9 cellular contexts compared by ENCODE assay signal in the genomic region with DNA sequence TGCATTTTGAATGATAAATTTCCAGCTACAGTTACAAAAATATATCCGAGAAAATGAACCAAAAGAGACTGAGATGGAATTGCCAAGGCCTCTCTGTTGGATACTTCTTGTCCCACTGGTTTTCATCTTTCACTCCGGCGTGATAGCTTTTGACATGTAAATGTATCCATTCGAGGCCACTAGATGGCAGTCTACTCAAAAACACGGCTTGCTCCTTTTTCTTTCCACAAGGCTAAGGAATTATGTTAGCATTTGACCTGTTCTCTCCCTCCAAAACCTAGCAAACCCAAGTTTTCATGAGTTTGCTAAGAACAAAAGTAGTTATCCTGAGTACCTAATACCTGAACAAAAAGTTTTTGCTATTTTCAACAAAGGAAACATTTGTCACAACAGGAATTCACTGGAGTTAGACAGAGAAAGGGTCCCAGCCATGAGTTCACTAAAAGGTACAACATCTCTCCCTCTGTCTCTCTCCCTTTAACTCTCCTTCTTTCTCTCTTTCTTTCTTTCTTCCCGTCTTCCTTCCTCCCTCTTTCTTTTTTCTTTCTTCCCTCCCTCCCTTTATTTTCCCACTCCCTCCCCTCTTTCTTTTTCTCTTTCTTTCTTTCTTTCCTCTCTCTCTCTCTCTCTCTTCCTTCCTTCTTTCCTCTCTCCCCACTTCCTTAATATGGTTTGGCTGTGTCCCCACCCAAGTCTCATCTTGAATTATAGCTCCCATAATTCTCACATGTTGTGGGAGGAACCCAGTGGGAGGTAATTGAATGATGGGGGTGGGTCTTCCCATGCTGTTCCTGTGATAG.
A peak's percentile ranks its signal among the peaks of the same experiment; 100 is the strongest.
DNase-seq lines count a peak whose midpoint lies in the region; ATAC-seq and TF ChIP-seq lines count a peak whose summit lies in the region.
"Had no signal": no experiment of that assay in that cellular context is flagged by ENCODE, and none has a peak within 500 bp of the region (broad histone marks: within the 10 kb centered on the region; RNA-seq: fewer than 3 reads in every experiment).

No MANE protein-coding gene starts in this region.

- no peaks in the 10 kb centered on the region for H3K27me3 Mint-ChIP-seq in CD4-positive, CD25-positive, alpha-beta regulatory T cell
- peaks cover 19% of the 10 kb centered on the region for H3K27me3 Mint-ChIP-seq in stimulated activated naive CD8-positive, alpha-beta T cell treated with anti-CD3 and anti-CD28 coated beads, Interleukin-15, amount 100 ng/mL, for 72 hours

- peak; percentile 36; the same call in 1 of the 2 replicates for TF ChIP-seq CTCF in WI38 (IDR thresholded peaks at IDR 0.05; ENCODE audit: low read depth, low read length)

- DNase-seq in CD4-positive, CD25-positive, alpha-beta regulatory T cell, result peak in 2 of 3 donors; percentile 13 to 42
- peak; percentile 44 for DNase-seq in NCI-H2107 (lab: John Stamatoyannopoulos, UW)
- DNase-seq in hippocampal formation (lab: John Stamatoyannopoulos, UW), result peak; percentile 16 to 67
- peak; percentile 11 to 16 for DNase-seq in stimulated activated naive CD8-positive, alpha-beta T cell treated with anti-CD3 and anti-CD28 coated beads, Interleukin-15, amount 100 ng/mL, for 72 hours
- no peak for DNase-seq in GF-D8 (lab: John Stamatoyannopoulos, UW)

- no peak overlapping the region for H3K27ac ChIP-seq in CD4-positive, CD25-positive, alpha-beta regulatory T cell (ENCODE audit: insufficient read depth, low read length, poor library complexity, severe bottlenecking)

- H3K27ac Mint-ChIP-seq in CD4-positive, CD25-positive, alpha-beta regulatory T cell, result no peak overlapping the region
- no peak overlapping the region for H3K27ac Mint-ChIP-seq in stimulated activated naive CD8-positive, alpha-beta T cell treated with anti-CD3 and anti-CD28 coated beads, Interleukin-15, amount 100 ng/mL, for 72 hours
- H3K27ac Mint-ChIP-seq: T-helper 1 cell treated with Interleukin-12 subunit alpha and Interleukin-12 subunit beta and Interleukin-4 antibody, amounts not matched to agents 30 μg/mL and 1 μg/mL, for 36 hours had no signal

- H3K36me3 ChIP-seq in CD4-positive, CD25-positive, alpha-beta regulatory T cell (ENCODE audit: control insufficient read depth, insufficient read depth, low read length), result no peaks in the 10 kb centered on the region

- no peaks in the 10 kb centered on the region for H3K4me1 Mint-ChIP-seq in CD4-positive, CD25-positive, alpha-beta regulatory T cell
- H3K4me1 Mint-ChIP-seq in stimulated activated naive CD8-positive, alpha-beta T cell treated with anti-CD3 and anti-CD28 coated beads, Interleukin-15, amount 100 ng/mL, for 72 hours, result no peaks in the 10 kb centered on the region

- no peaks in the 10 kb centered on the region for H3K9me3 ChIP-seq in CD4-positive, CD25-positive, alpha-beta regulatory T cell (ENCODE audit: control insufficient read depth in 2 of 2, low read length in 2 of 2)

- H3K9me3 Mint-ChIP-seq in CD4-positive, CD25-positive, alpha-beta regulatory T cell, result peaks cover 0 to 2% (median 0%) of the 10 kb centered on the region in 7 donors
- no peaks in the 10 kb centered on the region for H3K9me3 Mint-ChIP-seq in stimulated activated naive CD8-positive, alpha-beta T cell treated with anti-CD3 and anti-CD28 coated beads, Interleukin-15, amount 100 ng/mL, for 72 hours
- H3K9me3 Mint-ChIP-seq: T-helper 1 cell treated with Interleukin-12 subunit alpha and Interleukin-12 subunit beta and Interleukin-4 antibody, amounts not matched to agents 30 μg/mL and 1 μg/mL, for 36 hours had no signal

- H3K4me1 ChIP-seq in CD4-positive, CD25-positive, alpha-beta regulatory T cell (ENCODE audit: control insufficient read depth, insufficient read depth, low read length, poor library complexity, severe bottlenecking), result no peaks in the 10 kb centered on the region

- H3K36me3 Mint-ChIP-seq in CD4-positive, CD25-positive, alpha-beta regulatory T cell, result no peaks in the 10 kb centered on the region

- H3K4me3 Mint-ChIP-seq in CD4-positive, CD25-positive, alpha-beta regulatory T cell, result no peak overlapping the region
- H3K4me3 Mint-ChIP-seq in stimulated activated naive CD8-positive, alpha-beta T cell treated with anti-CD3 and anti-CD28 coated beads, Interleukin-15, amount 100 ng/mL, for 72 hours, result no peak overlapping the region
- H3K4me3 Mint-ChIP-seq: T-helper 1 cell treated with Interleukin-12 subunit alpha and Interleukin-12 subunit beta and Interleukin-4 antibody, amounts not matched to agents 30 μg/mL and 1 μg/mL, for 36 hours had no signal

- H3K27me3 ChIP-seq in CD4-positive, CD25-positive, alpha-beta regulatory T cell (ENCODE audit: control insufficient read depth, insufficient read depth, low read length), result no peaks in the 10 kb centered on the region

- H3K4me3 ChIP-seq in CD4-positive, CD25-positive, alpha-beta regulatory T cell (ENCODE audit: low read depth, low read length), result no peak overlapping the region
- no peak overlapping the region for H3K4me3 ChIP-seq in WI38 (ENCODE audit: low read depth, low read length)

- no peak for ATAC-seq in CD4-positive, CD25-positive, alpha-beta regulatory T cell (ENCODE audit: low read depth in 2 of 2)
- ATAC-seq in GM18502 (IDR thresholded peaks at IDR 0.05; ENCODE audit: poor library complexity, unreplicated experiment) (peak; percentile 92), HG03064 (IDR thresholded peaks at IDR 0.05; ENCODE audit: low read depth, unreplicated experiment) (peak; percentile 69)
- no peak for ATAC-seq in stimulated activated naive CD8-positive, alpha-beta T cell treated with anti-CD3 and anti-CD28 coated beads, Interleukin-15, amount 100 ng/mL, for 72 hours

Comparison
In these comparisons a context has a peak if more than half of its experiments do, and no peak if none do; other contexts are left out.
1. ATAC-seq: peak in GM18502 (single experiment) and HG03064 (single experiment); none in CD4-positive, CD25-positive, alpha-beta regulatory T cell (0 of 2) and stimulated activated naive CD8-positive, alpha-beta T cell treated with anti-CD3 and anti-CD28 coated beads, Interleukin-15, amount 100 ng/mL, for 72 hours (single experiment).